9 cellular contexts compared by ENCODE assay signal in genomic region chr20:58891076-58891685, GRCh38. TPM values are rescaled to one million over a fixed set of nuclear protein-coding genes. Genes with fewer than 3 reads are reported as not detected.
DNase-seq lines count a peak whose midpoint lies in the region; ATAC-seq lines count a peak whose summit lies in the region.
"Had no signal": no experiment of that assay in that cellular context is flagged by ENCODE, and none has a peak within 500 bp of the region (broad histone marks: within the 10 kb centered on the region; RNA-seq: fewer than 3 reads in every experiment).

No MANE protein-coding gene starts in this region.

- no peaks in the 10 kb centered on the region for H3K9me3 ChIP-seq in CD4-positive, alpha-beta memory T cell (ENCODE audit: control insufficient read depth in 1 of 2, low read length in 2 of 2)

- ATAC-seq in GM21515 (IDR thresholded peaks at IDR 0.05; ENCODE audit: unreplicated experiment) (peak; percentile 12), left colon (peak; percentile 58), GM21619 (IDR thresholded peaks at IDR 0.05; ENCODE audit: unreplicated experiment) (no peak)
- peak; percentile 7 for ATAC-seq in central memory CD8-positive, alpha-beta T cell (replicated peaks; ENCODE audit: extremely low read depth, poor library complexity, severe bottlenecking)

- H3K4me1 Mint-ChIP-seq in CD4-positive, alpha-beta memory T cell, result peaks cover 28 to 50% (median 39%) of the 10 kb centered on the region in 4 donors
- H3K4me1 Mint-ChIP-seq in central memory CD8-positive, alpha-beta T cell, result peaks cover 50% of the 10 kb centered on the region

- peaks cover 44% of the 10 kb centered on the region for H3K4me1 ChIP-seq in CD4-positive, alpha-beta memory T cell (ENCODE audit: insufficient read depth, low read length)

- peak overlapping the region; percentile 78 for H3K27ac ChIP-seq in CD4-positive, alpha-beta memory T cell (ENCODE audit: low read depth, low read length)

- H3K9me3 Mint-ChIP-seq in CD4-positive, alpha-beta memory T cell, result peaks cover 0 to 2% (median 0%) of the 10 kb centered on the region in 8 donors
- no peaks in the 10 kb centered on the region for H3K9me3 Mint-ChIP-seq in central memory CD8-positive, alpha-beta T cell

- H3K36me3 ChIP-seq in CD4-positive, alpha-beta memory T cell (ENCODE audit: insufficient read depth, low read length), result no peaks in the 10 kb centered on the region

- H3K27me3 ChIP-seq in CD4-positive, alpha-beta memory T cell (ENCODE audit: insufficient read depth, low read length), result no peaks in the 10 kb centered on the region

- peak overlapping the region in 2 of 8 donors; percentile 84 for H3K4me3 Mint-ChIP-seq in CD4-positive, alpha-beta memory T cell
- peak overlapping the region; percentile 92 for H3K4me3 Mint-ChIP-seq in central memory CD8-positive, alpha-beta T cell

- CTCF ChIA-PET in CD4-positive, alpha-beta memory T cell (lab: Charles Lee; ENCODE audit: partially characterized antibody), result no interaction called here

- DNase-seq in CD4-positive, alpha-beta memory T cell, result peak; percentile 70 to 73 (median 73)
- DNase-seq in NAMALWA (ENCODE audit: low spot score) (peak; percentile 74), left colon (peak; percentile 83 to 84)
- DNase-seq in activated CD4-positive, CD25-positive, alpha-beta regulatory T cell treated with anti-CD3 and anti-CD28 coated beads, Interleukin-2, amount 50 U/mL, for 72 hours, result peak; percentile 73
- peak in 1 of 2 donors; percentile 53 for DNase-seq in central memory CD8-positive, alpha-beta T cell (ENCODE audit: low spot score in 2 of 2)
- peak; percentile 74 to 77 for DNase-seq in stimulated activated CD4-positive, alpha-beta T cell treated with anti-CD3 and anti-CD28 coated beads, Interleukin-2, amount 100 ng/mL, for 24 hours

- peaks cover 8 to 32% of the 10 kb centered on the region in 2 donors for H3K36me3 Mint-ChIP-seq in CD4-positive, alpha-beta memory T cell
- H3K36me3 Mint-ChIP-seq in central memory CD8-positive, alpha-beta T cell (ENCODE audit: insufficient read depth), result peaks cover 36% of the 10 kb centered on the region

- POLR2A ChIA-PET in CD4-positive, alpha-beta memory T cell (lab: Charles Lee; ENCODE audit: partially characterized antibody), result interaction anchor here (0.7 to 4.7 kb wide), 13 partner anchors 13 to 583 kb away, joined by 3 to 69 read pairs (median 4); partner anchors contain the start of genes ATP5F1E, GNAS, NELFCD and PRELID3B

- intact Hi-C loops in CD4-positive, alpha-beta memory T cell (cut with micrococcal nuclease), result loop anchor here (2.0 to 10.0 kb wide), 3 partner anchors 276 to 1496 kb away; partner anchors contain the start of genes RAB22A and RBM38
- intact Hi-C loops in left colon (cut with DNase I, micrococcal nuclease), result no loop called here

- H3K27me3 Mint-ChIP-seq in CD4-positive, alpha-beta memory T cell, result no peaks in the 10 kb centered on the region
- no peaks in the 10 kb centered on the region for H3K27me3 Mint-ChIP-seq in central memory CD8-positive, alpha-beta T cell
- H3K27me3 Mint-ChIP-seq: activated naive CD8-positive, alpha-beta T cell had no signal

- H3K27ac Mint-ChIP-seq in CD4-positive, alpha-beta memory T cell, result peak overlapping the region in 2 of 7 donors; percentile 82 to 95
- peak overlapping the region; percentile 98 for H3K27ac Mint-ChIP-seq in central memory CD8-positive, alpha-beta T cell (ENCODE audit: low read depth)

- peak overlapping the region in 1 of 2 donors; percentile 67 for H3K4me3 ChIP-seq in CD4-positive, alpha-beta memory T cell (ENCODE audit: low read length in 2 of 2)

RNA-seq across cellular contexts. Expression of gene GNAS, which starts 38.7 kb away (rescaled TPM):
- 100 to 1,000 TPM; 641 to 645 TPM for total RNA-seq in CD4-positive, alpha-beta memory T cell
- polyA plus RNA-seq in CD4-positive, alpha-beta memory T cell, result 100 to 1,000 TPM in 1 of 2 donors, 10 to 100 TPM in 1; 70.1 to 184 TPM
- 100 to 1,000 TPM; 651 to 725 TPM for total RNA-seq in left colon

RNA-seq across cellular contexts. Expression of gene GNAS-AS1, which starts 40.5 kb away (rescaled TPM):
- total RNA-seq in CD4-positive, alpha-beta memory T cell, result 1 to 10 TPM in 1 of 2 experiments, under 1 TPM in 1; 0.94 to 1.1 TPM
- polyA plus RNA-seq in CD4-positive, alpha-beta memory T cell, result not detected
- total RNA-seq in left colon, result 1 to 10 TPM in 1 of 2 donors, under 1 TPM in 1; 0.87 to 1.1 TPM
